In genomic region chr16:70572926-70573270, GRCh38 we compare ENCODE assay signal across 11 cellular contexts. TPM values are rescaled to one million over a fixed set of nuclear protein-coding genes. Genes with fewer than 3 reads are reported as not detected.
DNase-seq lines count a peak whose midpoint lies in the region; TF ChIP-seq lines count a peak whose summit lies in the region.
"Had no signal": no experiment of that assay in that cellular context is flagged by ENCODE, and none has a peak within 500 bp of the region (broad histone marks: within the 10 kb centered on the region; RNA-seq: fewer than 3 reads in every experiment).

No MANE protein-coding gene starts in this region.

- H3K4me3 ChIP-seq in A673 (ENCODE audit: low read depth, low read length, poor library complexity, severe bottlenecking) = no peak overlapping the region
- no peak overlapping the region for H3K4me3 ChIP-seq in SJSA1
- H3K4me3 ChIP-seq in esophagus squamous epithelium = no peak overlapping the region
- H3K4me3 ChIP-seq in parathyroid adenoma (ENCODE audit: low read depth, low read length) = no peak overlapping the region

- H3K27ac ChIP-seq in A673 (ENCODE audit: low read depth, low read length, poor library complexity, severe bottlenecking) (peak overlapping the region; percentile 58), SJSA1 (peak overlapping the region; percentile 3; the same call in 1 of the 2 replicates), esophagus squamous epithelium (peak overlapping the region in 3 of 4 donors; percentile 67 to 74 (median 69)), parathyroid adenoma (peak overlapping the region; percentile 51)
- H3K27ac ChIP-seq: HL-60 had no signal

- no peak for TF ChIP-seq CTCF in A673 (conservative IDR thresholded peaks at IDR 0.05; ENCODE audit: low read depth, low read length)
- TF ChIP-seq CTCF in esophagus squamous epithelium (IDR thresholded peaks at IDR 0.05) = no peak
- TF ChIP-seq CTCF in parathyroid adenoma (IDR thresholded peaks at IDR 0.05) = no peak
- no peak for TF ChIP-seq CTCF in glutamatergic neuron (IDR thresholded peaks at IDR 0.05; ENCODE audit: partially characterized antibody, unreplicated experiment)

- H3K27me3 ChIP-seq in A673 (replicated peaks; ENCODE audit: insufficient read depth, low read depth, low read length, poor library complexity) = no peaks in the 10 kb centered on the region
- H3K27me3 ChIP-seq in SJSA1 (replicated peaks) = no peaks in the 10 kb centered on the region
- no peaks in the 10 kb centered on the region for H3K27me3 ChIP-seq in esophagus squamous epithelium
- H3K27me3 ChIP-seq in parathyroid adenoma (ENCODE audit: control insufficient read depth, insufficient read depth, low read length) = no peaks in the 10 kb centered on the region

- no peak for DNase-seq in A673 (ENCODE audit: low spot score)
- no peak for DNase-seq in SJSA1 (ENCODE audit: low read depth in 1 of 2, low spot score in 2 of 2)
- DNase-seq in esophagus squamous epithelium (lab: John Stamatoyannopoulos, UW) = no peak
- DNase-seq in Kasumi-1 (lab: John Stamatoyannopoulos, UW) = no peak
- no peak for DNase-seq in glutamatergic neuron
- DNase-seq in DMS114 treated with DMSO at 0.1 percent for 48 hours (lab: John Stamatoyannopoulos, UW; ENCODE audit: unreplicated experiment) = no peak
- DNase-seq in SW480 (ENCODE audit: low spot score) = no peak
- DNase-seq: central memory CD4-positive, alpha-beta T cell; islet precursor cell had no signal

- BruUV-seq in A673 (replicated peaks; lab: Mats Ljungman, UMichigan) = no TSS peak

- no peak overlapping the region for H3K4me3 Mint-ChIP-seq in glutamatergic neuron (ENCODE audit: unreplicated experiment)

- H3K9me3 Mint-ChIP-seq in glutamatergic neuron (ENCODE audit: unreplicated experiment) = peaks cover 2% of the 10 kb centered on the region

- WGBS in esophagus squamous epithelium, 2 donors = 63 to 67% methylated on average over 1 to 2 of the region's 2 CpGs

- no peaks in the 10 kb centered on the region for H3K36me3 Mint-ChIP-seq in glutamatergic neuron (ENCODE audit: unreplicated experiment)

- no peaks in the 10 kb centered on the region for H3K79me2 ChIP-seq in parathyroid adenoma

- H3K4me2 ChIP-seq in parathyroid adenoma (ENCODE audit: low read length) = peak overlapping the region; percentile 34

- CTCF ChIA-PET in A673 (lab: Charles Lee) = no interaction called here

- no peak for TF ChIP-seq POLR2A in esophagus squamous epithelium (IDR thresholded peaks at IDR 0.05)

- H3K4me1 Mint-ChIP-seq in glutamatergic neuron (ENCODE audit: low read depth, unreplicated experiment) = no peaks in the 10 kb centered on the region

- H3K4me1 ChIP-seq in A673 (ENCODE audit: insufficient read depth, low read length, poor library complexity, severe bottlenecking) (peaks cover 17% of the 10 kb centered on the region), SJSA1 (replicated peaks) (peaks cover 54% of the 10 kb centered on the region), esophagus squamous epithelium (peaks cover 0 to 80% (median 55%) of the 10 kb centered on the region in 3 donors), parathyroid adenoma (peaks cover 22% of the 10 kb centered on the region)

- H3K27me3 Mint-ChIP-seq in glutamatergic neuron (ENCODE audit: unreplicated experiment) = peaks cover 5% of the 10 kb centered on the region

- intact Hi-C loops in A673 (cut with micrococcal nuclease; ENCODE audit: unreplicated experiment) = loop anchor here (5.0 kb wide), 1 partner anchor 36 kb away; no protein-coding TSS in a partner anchor
- intact Hi-C loops in esophagus squamous epithelium (cut with DNase I) = no loop called here

- POLR2A ChIA-PET in A673 (lab: Charles Lee; ENCODE audit: low non-redundant PET) = no interaction called here

- H2AFZ ChIP-seq in parathyroid adenoma = no peak overlapping the region

- no peak overlapping the region for H3K27ac Mint-ChIP-seq in glutamatergic neuron (ENCODE audit: unreplicated experiment)

- no peaks in the 10 kb centered on the region for H3K9me3 ChIP-seq in A673 (ENCODE audit: low read depth, low read length, poor library complexity, severe bottlenecking)
- H3K9me3 ChIP-seq in SJSA1 (replicated peaks) = no peaks in the 10 kb centered on the region
- no peaks in the 10 kb centered on the region for H3K9me3 ChIP-seq in esophagus squamous epithelium
- no peaks in the 10 kb centered on the region for H3K9me3 ChIP-seq in parathyroid adenoma (ENCODE audit: control insufficient read depth, low read length)

- H3K9ac ChIP-seq in parathyroid adenoma = no peak overlapping the region

- peaks cover 79% of the 10 kb centered on the region for H3K36me3 ChIP-seq in A673 (ENCODE audit: insufficient read depth, low read length, poor library complexity, severe bottlenecking)
- peaks cover 77% of the 10 kb centered on the region for H3K36me3 ChIP-seq in SJSA1
- H3K36me3 ChIP-seq in esophagus squamous epithelium = peaks cover 40 to 76% (median 43%) of the 10 kb centered on the region in 3 donors
- H3K36me3 ChIP-seq in parathyroid adenoma (ENCODE audit: control insufficient read depth, insufficient read depth, low read length) = no peaks in the 10 kb centered on the region

RNA-seq across cellular contexts. Expression of gene SF3B3, which starts 49.3 kb away (rescaled TPM):
- total RNA-seq in A673 (2021) (518 and 571 TPM in 2 replicates), esophagus squamous epithelium (100 to 1,000 TPM in 3 of 4 donors, 10 to 100 TPM in 1; 77.9 to 145 (median 134) TPM), glutamatergic neuron (ENCODE audit: unreplicated experiment) (278 TPM)
- total RNA-seq in SJSA1 (2014; rRNA removed; shearing (Covaris generic)) = 126 and 170 TPM in 2 replicates

RNA-seq across cellular contexts. Expression of gene COG4, which starts 49.5 kb away (rescaled TPM):
- total RNA-seq in A673 (2021) = 68.6 and 82.4 TPM in 2 replicates
- 78.0 and 94.7 TPM in 2 replicates for total RNA-seq in SJSA1 (2014; rRNA removed; shearing (Covaris generic))
- total RNA-seq in esophagus squamous epithelium = 10 to 100 TPM; 40.3 to 54.0 (median 47.5) TPM
- total RNA-seq in glutamatergic neuron (ENCODE audit: unreplicated experiment) = 70.8 TPM

Comparison
In these comparisons a context has a peak if more than half of its experiments do, and no peak if none do; other contexts are left out.
1. H3K27ac ChIP-seq: peak in every context shown above with its lines; median percentile 69 in esophagus squamous epithelium; 58 in A673; 51 in parathyroid adenoma; 3 in SJSA1.